In the genomic region with DNA sequence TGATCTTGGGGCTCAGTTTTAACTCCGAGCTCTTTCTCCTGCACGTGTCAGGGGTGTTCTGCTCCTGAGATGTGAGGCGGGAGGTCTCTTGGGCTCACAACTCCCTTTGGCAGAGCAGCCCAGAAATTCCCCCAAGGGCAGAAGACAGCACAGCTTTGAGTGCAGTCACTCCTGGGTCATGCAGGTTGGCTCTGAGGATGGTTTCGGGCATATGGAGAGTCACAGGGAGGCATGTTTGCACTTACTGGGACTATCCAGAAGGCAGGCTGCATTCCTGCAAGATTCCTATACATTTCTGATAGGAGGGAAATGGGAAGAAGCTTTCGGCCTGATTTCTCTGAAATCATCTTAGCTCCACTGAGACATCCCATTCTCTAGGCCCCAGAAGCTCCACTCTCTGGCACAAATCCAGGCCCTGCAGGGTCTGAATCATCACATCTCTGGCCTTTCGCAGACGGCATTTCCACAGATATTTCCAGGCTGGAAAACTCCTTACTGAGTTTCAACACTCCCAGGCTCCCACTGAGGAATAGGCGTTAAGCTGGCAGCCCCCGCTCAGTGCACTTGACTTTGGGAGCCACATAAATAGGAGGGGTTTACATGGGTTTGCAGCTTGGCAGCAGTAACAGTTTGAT, we compare ENCODE assay signal across 10 cellular contexts. TPM values are rescaled to one million over a fixed set of nuclear protein-coding genes. Genes with fewer than 3 reads are reported as not detected.
A peak's percentile ranks its signal among the peaks of the same experiment; 100 is the strongest.
DNase-seq lines count a peak whose midpoint lies in the region; ATAC-seq, FAIRE-seq and TF ChIP-seq lines count a peak whose summit lies in the region.
"Had no signal": no experiment of that assay in that cellular context is flagged by ENCODE, and none has a peak within 500 bp of the region (broad histone marks: within the 10 kb centered on the region; RNA-seq: fewer than 3 reads in every experiment).

No MANE protein-coding gene starts in this region.

- H3F3A ChIP-seq in smooth muscle cell (ENCODE audit: low read depth): peaks cover 44% of the 10 kb centered on the region

- H3K4me3 ChIP-seq in K562 (no peak overlapping the region), smooth muscle cell (no peak overlapping the region)
- no peak overlapping the region for H3K4me3 ChIP-seq in CD4-positive, alpha-beta memory T cell (ENCODE audit: low read length in 2 of 2)

- H3K4me1 Mint-ChIP-seq in T-helper 2 cell treated with Interferon-gamma antibody and Interleukin-4, amounts not matched to agents 5 μg/mL and 100 μg/mL, for 36 hours (ENCODE audit: low read depth): peaks cover 12% of the 10 kb centered on the region
- H3K4me1 Mint-ChIP-seq in CD4-positive, alpha-beta memory T cell: peaks cover 0 to 7% (median 2%) of the 10 kb centered on the region in 4 donors
- H3K4me1 Mint-ChIP-seq: activated naive CD4-positive, alpha-beta T cell treated with anti-CD3 and anti-CD28 coated beads, Interleukin-2, amount 50 U/mL, for 24 hours had no signal

- TF ChIP-seq CTCF in K562 (IDR thresholded peaks at IDR 0.05 in 2 of 3, conservative IDR thresholded peaks at IDR 0.05 in 1 of 3; ENCODE audit: insufficient read depth in 2 of 3, low read depth in 1 of 3, low read length in 3 of 3) (no peak), smooth muscle cell (IDR thresholded peaks at IDR 0.05; ENCODE audit: borderline replicate concordance, insufficient read depth, poor library complexity, severe bottlenecking) (no peak)

- H3K9me3 Mint-ChIP-seq in T-helper 2 cell treated with Interferon-gamma antibody and Interleukin-4, amounts not matched to agents 5 μg/mL and 100 μg/mL, for 36 hours: peaks cover 6% of the 10 kb centered on the region
- no peaks in the 10 kb centered on the region for H3K9me3 Mint-ChIP-seq in CD4-positive, alpha-beta memory T cell
- H3K9me3 Mint-ChIP-seq: activated naive CD4-positive, alpha-beta T cell treated with anti-CD3 and anti-CD28 coated beads, Interleukin-2, amount 50 U/mL, for 24 hours had no signal

- H3K9me3 ChIP-seq in K562 (replicated peaks; ENCODE audit: control insufficient read depth, insufficient read depth, low read depth, low read length) (no peaks in the 10 kb centered on the region), smooth muscle cell (replicated peaks; ENCODE audit: low read depth) (no peaks in the 10 kb centered on the region)
- no peaks in the 10 kb centered on the region for H3K9me3 ChIP-seq in CD4-positive, alpha-beta memory T cell (ENCODE audit: control insufficient read depth in 1 of 2, low read length in 2 of 2)

- 71% methylated on average over 9 of the region's 9 CpGs for WGBS in K562 (ENCODE audit: insufficient coverage, low coverage, missing lambda C conversion rate)
- 28% methylated on average over 9 of the region's 9 CpGs for WGBS in smooth muscle cell (ENCODE audit: low lambda C conversion rate)

- no peaks in the 10 kb centered on the region for H3K27me3 Mint-ChIP-seq in T-helper 2 cell treated with Interferon-gamma antibody and Interleukin-4, amounts not matched to agents 5 μg/mL and 100 μg/mL, for 36 hours (ENCODE audit: low read depth)
- no peaks in the 10 kb centered on the region for H3K27me3 Mint-ChIP-seq in CD4-positive, alpha-beta memory T cell
- H3K27me3 Mint-ChIP-seq: activated naive CD4-positive, alpha-beta T cell treated with anti-CD3 and anti-CD28 coated beads, Interleukin-2, amount 50 U/mL, for 24 hours; naive thymus-derived CD4-positive, alpha-beta T cell had no signal

- TF ChIP-seq POLR2A in K562 (conservative IDR thresholded peaks at IDR 0.05): no peak

- intact Hi-C loops in K562 (cut with micrococcal nuclease): no loop called here
- intact Hi-C loops in CD4-positive, alpha-beta memory T cell (cut with micrococcal nuclease): no loop called here

- in situ Hi-C loops in K562 (cut with MboI): no loop called here

- H3K4me1 ChIP-seq in K562 (replicated peaks in 1 of 2; ENCODE audit: control insufficient read depth in 2 of 2, insufficient read depth in 2 of 2, low read length in 2 of 2) (peaks cover 4 to 15% of the 10 kb centered on the region in 2 experiments), smooth muscle cell (ENCODE audit: low read depth) (peaks cover 27% of the 10 kb centered on the region)
- no peaks in the 10 kb centered on the region for H3K4me1 ChIP-seq in CD4-positive, alpha-beta memory T cell (ENCODE audit: insufficient read depth, low read length)

- no TSS peak for BruUV-seq in K562 (replicated peaks; lab: Mats Ljungman, UMichigan)

- TF ChIP-seq RAD21 in K562 (CRISPR knock-in tag; conservative IDR thresholded peaks at IDR 0.05 in 1 of 2, IDR thresholded peaks at IDR 0.05 in 1 of 2): no peak

- H3K27ac Mint-ChIP-seq in T-helper 2 cell treated with Interferon-gamma antibody and Interleukin-4, amounts not matched to agents 5 μg/mL and 100 μg/mL, for 36 hours: no peak overlapping the region
- H3K27ac Mint-ChIP-seq in CD4-positive, alpha-beta memory T cell: no peak overlapping the region
- H3K27ac Mint-ChIP-seq: activated naive CD4-positive, alpha-beta T cell treated with anti-CD3 and anti-CD28 coated beads, Interleukin-2, amount 50 U/mL, for 24 hours; naive thymus-derived CD4-positive, alpha-beta T cell had no signal

- TF ChIP-seq EP300 in K562 (IDR thresholded peaks at IDR 0.05; ENCODE audit: low read length): no peak

- H3K36me3 ChIP-seq in K562 (ENCODE audit: control insufficient read depth, insufficient read depth, low read length) (peaks cover 2% of the 10 kb centered on the region; the same call in 1 of the 3 replicates), smooth muscle cell (ENCODE audit: low read depth) (peaks cover 3% of the 10 kb centered on the region)
- no peaks in the 10 kb centered on the region for H3K36me3 ChIP-seq in CD4-positive, alpha-beta memory T cell (ENCODE audit: insufficient read depth, low read length)

- H3K36me3 Mint-ChIP-seq in T-helper 2 cell treated with Interferon-gamma antibody and Interleukin-4, amounts not matched to agents 5 μg/mL and 100 μg/mL, for 36 hours (ENCODE audit: low read depth): peaks cover 18% of the 10 kb centered on the region
- peaks cover 15 to 26% of the 10 kb centered on the region in 2 donors for H3K36me3 Mint-ChIP-seq in CD4-positive, alpha-beta memory T cell

- no peak overlapping the region for H3K4me2 ChIP-seq in K562 (ENCODE audit: insufficient read depth, low read length)
- H3K4me2 ChIP-seq in smooth muscle cell: peak overlapping the region; percentile 42

- peak; percentile 84 for DNase-seq in HCEC 1CT
- no peak for DNase-seq in K562 (ENCODE audit: extremely low read depth in 1 of 4, low spot score in 3 of 4)
- DNase-seq in hippocampal formation (lab: John Stamatoyannopoulos, UW): peak; percentile 53 to 61
- DNase-seq in smooth muscle cell (lab: John Stamatoyannopoulos, UW; ENCODE audit: unreplicated experiment): peak; percentile 60
- DNase-seq in T-helper 2 cell treated with Interferon-gamma antibody and Interleukin-4, amounts not matched to agents 5 μg/mL and 100 μg/mL, for 36 hours (ENCODE audit: low spot score): no peak
- DNase-seq in HEK293T (ENCODE audit: extremely low spot score): no peak
- DNase-seq in CD4-positive, alpha-beta memory T cell: no peak
- DNase-seq in NCI-H128 (lab: John Stamatoyannopoulos, UW; ENCODE audit: unreplicated experiment): no peak
- DNase-seq: naive thymus-derived CD4-positive, alpha-beta T cell had no signal

- H3K27ac ChIP-seq in K562 (ENCODE audit: extremely low read depth, low read depth, low read length) (no peak overlapping the region), smooth muscle cell (ENCODE audit: low read depth) (peak overlapping the region; percentile 99)
- no peak overlapping the region for H3K27ac ChIP-seq in CD4-positive, alpha-beta memory T cell (ENCODE audit: low read depth, low read length)

- POLR2A ChIA-PET in K562 (lab: Yijun Ruan, JAX): interaction anchor here (0.6 to 2.0 kb wide), 4 partner anchors 9 to 17 kb away, joined by 3 to 9 read pairs (median 4); no protein-coding TSS in a partner anchor
- POLR2A ChIA-PET in HEK293T (lab: Yijun Ruan, JAX): interaction anchor here (0.8 kb wide), 1 partner anchor 405 kb away, joined by 4 read pairs; no protein-coding TSS in a partner anchor
- POLR2A ChIA-PET in CD4-positive, alpha-beta memory T cell (lab: Charles Lee; ENCODE audit: partially characterized antibody): no interaction called here

- H3K79me2 ChIP-seq in K562 (ENCODE audit: control insufficient read depth, insufficient read depth, low read length) (no peaks in the 10 kb centered on the region), smooth muscle cell (ENCODE audit: low read depth) (peaks cover 73% of the 10 kb centered on the region)

- H3K9me1 ChIP-seq in K562 (ENCODE audit: control insufficient read depth, insufficient read depth, low read length): no peaks in the 10 kb centered on the region

- CTCF ChIA-PET in K562 (lab: Yijun Ruan, JAX; ENCODE audit: low intra/inter-chr PET ratio): interaction anchor here (0.5 kb wide), 1 partner anchor 31 kb away, joined by 5 read pairs; no protein-coding TSS in a partner anchor
- CTCF ChIA-PET in HEK293T (lab: Yijun Ruan, JAX): no interaction called here
- CTCF ChIA-PET in CD4-positive, alpha-beta memory T cell (lab: Charles Lee; ENCODE audit: partially characterized antibody): no interaction called here

- H3K4me3 Mint-ChIP-seq in T-helper 2 cell treated with Interferon-gamma antibody and Interleukin-4, amounts not matched to agents 5 μg/mL and 100 μg/mL, for 36 hours: no peak overlapping the region
- no peak overlapping the region for H3K4me3 Mint-ChIP-seq in CD4-positive, alpha-beta memory T cell
- H3K4me3 Mint-ChIP-seq: activated naive CD4-positive, alpha-beta T cell treated with anti-CD3 and anti-CD28 coated beads, Interleukin-2, amount 50 U/mL, for 24 hours; naive thymus-derived CD4-positive, alpha-beta T cell had no signal

- no peak for ATAC-seq in K562
- ATAC-seq: naive thymus-derived CD4-positive, alpha-beta T cell had no signal

- H2AFZ ChIP-seq in K562 (ENCODE audit: low read depth, low read length): no peak overlapping the region
- no peak overlapping the region for H2AFZ ChIP-seq in smooth muscle cell (ENCODE audit: low read depth)

- H4K20me1 ChIP-seq in K562 (replicated peaks; ENCODE audit: control insufficient read depth, insufficient read depth, low read length) (no peaks in the 10 kb centered on the region), smooth muscle cell (ENCODE audit: low read depth) (no peaks in the 10 kb centered on the region)

- no peak overlapping the region for H3K9ac ChIP-seq in K562 (ENCODE audit: insufficient read depth in 1 of 2, low read depth in 2 of 2, low read length in 2 of 2)
- no peak overlapping the region for H3K9ac ChIP-seq in smooth muscle cell (ENCODE audit: low read depth)

- no peak for FAIRE-seq in K562 (lab: Jason Lieb, UNC)

- H3K27me3 ChIP-seq in K562 (ENCODE audit: control insufficient read depth in 2 of 2, insufficient read depth in 2 of 2, low read length in 2 of 2) (no peaks in the 10 kb centered on the region), smooth muscle cell (ENCODE audit: low read depth) (no peaks in the 10 kb centered on the region)
- no peaks in the 10 kb centered on the region for H3K27me3 ChIP-seq in CD4-positive, alpha-beta memory T cell (ENCODE audit: insufficient read depth, low read length)

RNA-seq across cellular contexts. Expression of gene AGPAT4, which starts 39.8 kb away (rescaled TPM):
- total RNA-seq in K562 (2011; cell fraction: chromatin; rRNA removed; ENCODE audit: low replicate concordance): 90.5 and 109 TPM in 2 replicates
- total RNA-seq in K562 (2011; cell fraction: nucleolus; rRNA removed): 65.2 and 67.4 TPM in 2 replicates
- 60.1 and 75.0 TPM in 2 replicates for total RNA-seq in K562 (2011; cell fraction: nucleoplasm; rRNA removed)
- total RNA-seq in K562 (2014; rRNA removed): 4.5 and 6.7 TPM in 2 replicates
- 7.1 and 7.9 TPM in 2 replicates for total RNA-seq in K562 (2014; rRNA removed; fragmentation: Illumina TruSeq; extraction: Trizol)
- total RNA-seq in K562 (2015; rRNA removed; fragmentation: Illumina TruSeq; extraction: Trizol): 5.0 and 5.6 TPM in 2 replicates
- total RNA-seq in K562 (2021): 9.2 and 9.7 TPM in 2 replicates
- polyA plus RNA-seq in K562 (2011; rRNA removed): 15.0 and 17.0 TPM in 2 replicates
- 9.2 and 14.2 TPM in 2 replicates for polyA plus RNA-seq in K562 (2011; cell fraction: cytosol; rRNA removed)
- 62.4 and 68.7 TPM in 2 replicates for polyA plus RNA-seq in K562 (2011; cell fraction: nucleus; rRNA removed)
- polyA plus RNA-seq in K562 (2012): 5.3 and 8.6 TPM in 2 replicates
- polyA plus RNA-seq in K562 (2014; fragmentation: Illumina TruSeq; extraction: Trizol): 5.6 and 5.7 TPM in 2 replicates
- 1 to 10 TPM; 2.2 to 3.4 TPM for polyA plus RNA-seq in K562 (2014; fragmentation: Nextera tagmentation; extraction: Ambion mirVana)
- 7.2 and 7.3 TPM in 2 replicates for polyA plus RNA-seq in K562 (2014; rRNA removed)
- 31.8 and 34.7 TPM in 2 replicates for polyA minus RNA-seq in K562 (2011; rRNA and poly(A)+ RNA removed)
- 6.3 and 8.8 TPM in 2 replicates for polyA minus RNA-seq in K562 (2011; cell fraction: cytosol; rRNA and poly(A)+ RNA removed)
- polyA minus RNA-seq in K562 (2011; cell fraction: nucleus; rRNA and poly(A)+ RNA removed): 36.2 and 58.6 TPM in 2 replicates
- total RNA-seq in smooth muscle cell: 49.3 and 51.8 TPM in 2 replicates
- 41.5 and 51.4 TPM in 2 replicates for polyA plus RNA-seq in smooth muscle cell
- total RNA-seq in CD4-positive, alpha-beta memory T cell: 1 to 10 TPM; 3.6 to 4.3 TPM
- 1 to 10 TPM; 3.9 to 6.9 TPM for polyA plus RNA-seq in CD4-positive, alpha-beta memory T cell

Comparison
In these comparisons a context has a peak if more than half of its experiments do, and no peak if none do; other contexts are left out.
1. DNase-seq: peak in HCEC 1CT (single experiment), hippocampal formation (2 of 2) and smooth muscle cell (single experiment); none in K562 (0 of 4), T-helper 2 cell treated with Interferon-gamma antibody and Interleukin-4, amounts not matched to agents 5 μg/mL and 100 μg/mL, for 36 hours (single experiment), HEK293T (single experiment), CD4-positive, alpha-beta memory T cell (0 of 5) and NCI-H128 (single experiment).